Comparison of ENCODE assay signal across 1 cellular context in the genomic region with DNA sequence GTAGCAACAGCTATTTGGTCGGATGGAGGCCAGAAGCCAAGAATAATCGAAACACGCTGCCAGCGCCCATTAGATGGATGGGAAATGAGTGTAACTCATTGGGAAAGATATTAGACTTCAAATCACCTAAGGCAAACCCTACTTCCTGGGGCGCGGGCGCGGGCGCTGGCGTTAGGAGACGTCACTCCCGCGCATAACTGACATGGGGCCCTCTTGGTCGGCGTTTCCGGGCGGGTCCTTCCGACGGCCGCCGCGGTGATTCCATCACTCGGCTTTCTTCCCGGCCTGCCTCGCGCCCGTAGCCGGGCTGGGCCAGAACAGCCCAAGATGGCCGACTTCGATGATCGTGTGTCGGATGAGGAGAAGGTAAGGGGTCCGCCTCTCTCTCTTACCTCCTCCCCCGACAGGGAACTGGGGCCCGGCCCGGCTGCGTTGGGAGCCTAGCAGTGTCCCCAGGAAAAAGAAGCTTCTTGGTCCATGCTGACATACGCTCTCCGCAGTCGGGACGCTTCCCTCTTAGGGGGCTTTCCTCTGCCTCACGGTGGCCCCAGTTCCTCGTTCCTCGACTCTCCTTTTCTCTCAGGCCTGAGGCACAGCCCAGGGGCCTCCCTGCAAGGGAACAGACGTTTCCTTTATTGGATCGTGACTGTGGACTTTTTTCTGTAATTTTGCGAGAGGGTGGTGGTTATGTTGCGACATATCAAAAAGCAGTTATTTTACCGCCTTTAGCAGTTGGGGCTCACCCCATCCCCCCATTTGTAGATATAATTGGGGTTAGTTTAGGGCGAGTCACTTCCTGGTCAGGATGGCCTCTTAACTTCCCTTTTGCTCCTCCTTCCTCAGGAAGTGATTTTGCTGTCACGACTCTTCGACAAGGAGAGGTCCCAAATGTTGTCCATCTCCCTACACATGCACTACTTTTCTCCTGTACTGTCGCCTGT.
TF ChIP-seq lines count a peak whose summit lies in the region.

CAPZA1 (plus strand) TSS at position 315 of the 941 bp plus-strand sequence; CDS start at position 328, 13 bp downstream.

TF ChIP-seq in H1, 55 proteins besides CTCF, POLR2A, EP300 and RAD21:
- peak; percentile 22; the same call in 1 of the 2 replicates for TF ChIP-seq CEBPB (IDR thresholded peaks at IDR 0.05; ENCODE audit: low read depth, low read length)
- no peak for TF ChIP-seq RBBP5 (IDR thresholded peaks at IDR 0.05; ENCODE audit: borderline replicate concordance, low read depth, low read length)
- TF ChIP-seq HDAC2 (IDR thresholded peaks at IDR 0.05; ENCODE audit: borderline replicate concordance in 1 of 2, low read depth in 2 of 2, low read length in 2 of 2): no peak
- peak; percentile 38 for TF ChIP-seq NANOG (IDR thresholded peaks at IDR 0.05; ENCODE audit: insufficient read depth, low read depth, low read length, poor library complexity, severe bottlenecking)
- TF ChIP-seq E2F6 (IDR thresholded peaks at IDR 0.05): peak; percentile 74
- TF ChIP-seq YY1 (IDR thresholded peaks at IDR 0.05; ENCODE audit: low read depth, low read length): peak; percentile 99
- peak; percentile 87 for TF ChIP-seq PHF8 (conservative IDR thresholded peaks at IDR 0.05; ENCODE audit: low read depth, low read length)
- no peak for TF ChIP-seq CTBP2 (IDR thresholded peaks at IDR 0.05; ENCODE audit: borderline replicate concordance, insufficient read depth, insufficient read length, low read length)
- 0 out of 2 replicates have a peak, but pooled peaks have one; percentile 26 for TF ChIP-seq GABPA (IDR thresholded peaks at IDR 0.05; ENCODE audit: borderline replicate concordance, insufficient read depth, low read length)
- peak; percentile 87 for TF ChIP-seq TAF7 (optimal IDR thresholded peaks at IDR 0.05; ENCODE audit: borderline replicate concordance, low read depth, low read length)
- peak; percentile 22 for TF ChIP-seq KDM4A (IDR thresholded peaks at IDR 0.05; ENCODE audit: low read depth, low read length, severe bottlenecking)
- no peak for TF ChIP-seq SUZ12 (IDR thresholded peaks at IDR 0.05; ENCODE audit: low read length)
- peak; percentile 85 for TF ChIP-seq KDM5A (IDR thresholded peaks at IDR 0.05; ENCODE audit: low read length)
- no peak for TF ChIP-seq ASH2L (IDR thresholded peaks at IDR 0.05; ENCODE audit: low read length)
- peak; percentile 91 for TF ChIP-seq TBP (IDR thresholded peaks at IDR 0.05; ENCODE audit: low read depth, low read length)
- 0 out of 2 replicates have a peak, but pooled peaks have one; percentile 43 for TF ChIP-seq SP4 (IDR thresholded peaks at IDR 0.05; ENCODE audit: low read length)
- peak; percentile 98 for TF ChIP-seq TAF1 (IDR thresholded peaks at IDR 0.05; ENCODE audit: low read depth, low read length)
- TF ChIP-seq CREB1 (IDR thresholded peaks at IDR 0.05): peak; percentile 95
- peak; percentile 82 for TF ChIP-seq SAP30 (IDR thresholded peaks at IDR 0.05; ENCODE audit: insufficient read depth, insufficient replicate concordance, low read length)
- peak; percentile 69; the same call in 1 of the 2 replicates for TF ChIP-seq CHD1 (IDR thresholded peaks at IDR 0.05; ENCODE audit: low read depth, low read length)
- no peak for TF ChIP-seq MAFK (IDR thresholded peaks at IDR 0.05; ENCODE audit: low read depth, low read length)
- peak; percentile 88 for TF ChIP-seq POLR2AphosphoS5 (IDR thresholded peaks at IDR 0.05; ENCODE audit: low read depth, low read length)
- no peak for TF ChIP-seq BRCA1 (IDR thresholded peaks at IDR 0.05; ENCODE audit: low read depth, low read length)
- TF ChIP-seq BACH1 (IDR thresholded peaks at IDR 0.05; ENCODE audit: low read length): no peak
- 0 out of 2 replicates have a peak, but pooled peaks have one; percentile 6 for TF ChIP-seq JUND (IDR thresholded peaks at IDR 0.05; ENCODE audit: low read length)
- TF ChIP-seq, protein P1, sequence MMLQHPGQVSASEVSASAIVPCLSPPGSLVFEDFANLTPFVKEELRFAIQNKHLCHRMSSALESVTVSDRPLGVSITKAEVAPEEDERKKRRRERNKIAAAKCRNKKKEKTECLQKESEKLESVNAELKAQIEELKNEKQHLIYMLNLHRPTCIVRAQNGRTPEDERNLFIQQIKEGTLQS (IDR thresholded peaks at IDR 0.05; ENCODE audit: insufficient read depth, low read depth, low read length): 0 out of 2 replicates have a peak, but pooled peaks have one; percentile 32
- TF ChIP-seq RXRA (IDR thresholded peaks at IDR 0.05; ENCODE audit: insufficient read depth, low read depth, low read length): no peak
TF ChIP-seq in H1: peak in this region for 18.
